ENCODE assay signal across 9 cellular contexts in the genomic region with DNA sequence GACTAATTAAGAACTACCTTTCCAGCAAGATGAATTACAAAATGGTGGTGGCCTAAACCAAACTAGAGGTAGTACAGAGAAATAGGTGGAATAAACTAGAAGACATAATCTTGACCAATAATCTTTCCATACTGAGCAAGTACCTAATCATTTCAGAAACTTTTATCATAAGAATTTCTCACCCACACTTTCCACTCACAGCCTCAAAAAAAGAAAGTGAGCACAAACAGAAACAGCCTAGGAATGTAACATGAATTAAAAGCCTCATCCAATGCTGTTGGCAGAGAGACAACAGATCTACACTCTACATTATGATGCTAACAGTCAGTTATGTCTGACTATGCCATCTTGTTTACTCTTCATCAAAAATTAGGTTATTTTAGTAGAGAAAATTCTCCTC. TPM values are rescaled to one million over a fixed set of nuclear protein-coding genes. Genes with fewer than 3 reads are reported as not detected.
DNase-seq lines count a peak whose midpoint lies in the region; TF ChIP-seq lines count a peak whose summit lies in the region.
"Had no signal": no experiment of that assay in that cellular context is flagged by ENCODE, and none has a peak within 500 bp of the region (broad histone marks: within the 10 kb centered on the region; RNA-seq: fewer than 3 reads in every experiment).

No MANE protein-coding gene starts in this region.

- POLR2A ChIA-PET in HEK293 (lab: Yijun Ruan, JAX): no interaction called here

- H3K9me3 ChIP-seq in HEK293 (ENCODE audit: control insufficient read depth, insufficient read depth, low read depth, low read length): no peaks in the 10 kb centered on the region
- no peaks in the 10 kb centered on the region for H3K9me3 ChIP-seq in liver (ENCODE audit: control insufficient read depth in 4 of 4, low read length in 3 of 4)
- H3K9me3 ChIP-seq in spleen: no peaks in the 10 kb centered on the region

- peak; percentile 48 for DNase-seq in AG20443 (ENCODE audit: low spot score)
- peak; percentile 83 for DNase-seq in amniotic epithelial cell (ENCODE audit: low read depth)
- DNase-seq in spleen: no peak
- DNase-seq in NCI-H1694 (lab: John Stamatoyannopoulos, UW): no peak
- DNase-seq in NCI-H2107 treated with DMSO at 0.1 percent for 48 hours (lab: John Stamatoyannopoulos, UW; ENCODE audit: unreplicated experiment): no peak
- no peak for DNase-seq in mesenteric fat pad (ENCODE audit: low spot score)
- DNase-seq: stimulated activated CD4-positive, alpha-beta T cell treated with anti-CD3 and anti-CD28 coated beads, Interleukin-15, amount 100 ng/mL, for 24 hours had no signal

- H3K36me3 ChIP-seq in HEK293 (ENCODE audit: control insufficient read depth in 2 of 2, insufficient read depth in 1 of 2, low read length in 2 of 2) (peaks cover 0 to 6% of the 10 kb centered on the region in 2 experiments; a peak in 1 of 3 replicates), liver (ENCODE audit: control insufficient read depth in 4 of 4, insufficient read depth in 3 of 4, low read depth in 1 of 4, low read length in 3 of 4) (no peaks in the 10 kb centered on the region), spleen (peaks cover 0 to 16% (median 0%) of the 10 kb centered on the region in 6 donors)

- intact Hi-C loops in spleen (cut with DNase I; ENCODE audit: low total_unique reads): no loop called here

- TF ChIP-seq POLR2A in spleen (IDR thresholded peaks at IDR 0.05): no peak

- H3K4me1 ChIP-seq in HEK293 (ENCODE audit: control insufficient read depth, insufficient read depth, low read length) (peaks cover 5% of the 10 kb centered on the region), liver (ENCODE audit: control insufficient read depth in 4 of 4, insufficient read depth in 4 of 4, low read length in 3 of 4) (peaks cover 2 to 23% (median 19%) of the 10 kb centered on the region in 4 donors), spleen (peaks cover 13 to 79% (median 55%) of the 10 kb centered on the region in 6 donors)

- H3K27ac ChIP-seq in HEK293 (ENCODE audit: extremely low read depth, low read depth, low read length) (no peak overlapping the region), liver (ENCODE audit: low read depth in 1 of 2, low read length in 2 of 2) (no peak overlapping the region), spleen (peak overlapping the region in 2 of 8 donors; percentile 98 to 100)

- peak overlapping the region; percentile 35 for H3K4me3 ChIP-seq in HEK293 (ENCODE audit: low read depth, low read length)
- no peak overlapping the region for H3K4me3 ChIP-seq in liver (ENCODE audit: low read depth in 1 of 3, low read length in 3 of 3)
- peak overlapping the region in 4 of 8 donors; percentile 76 to 91 (median 78) for H3K4me3 ChIP-seq in spleen

- no peak for TF ChIP-seq RAD21 in liver (IDR thresholded peaks at IDR 0.05)

- CTCF ChIA-PET in HEK293 (lab: Yijun Ruan, JAX): no interaction called here

- TF ChIP-seq CTCF in HEK293 (tag by site-specific recombination; IDR thresholded peaks at IDR 0.05) (no peak), liver (IDR thresholded peaks at IDR 0.05; ENCODE audit: low read depth, low read length, missing input control) (no peak), spleen (IDR thresholded peaks at IDR 0.05 in 8 of 11, conservative IDR thresholded peaks at IDR 0.05 in 3 of 11) (no peak)

- no peak overlapping the region for H3K9ac ChIP-seq in liver (ENCODE audit: low read depth in 1 of 2, low read length in 2 of 2)

- H3K27me3 ChIP-seq in liver (ENCODE audit: control insufficient read depth in 4 of 4, insufficient read depth in 4 of 4, low read length in 3 of 4) (no peaks in the 10 kb centered on the region), spleen (replicated peaks in 1 of 7) (no peaks in the 10 kb centered on the region)

TF ChIP-seq in HEK293, 187 proteins besides CTCF, POLR2A, EP300 and RAD21 (continues in another document):
- TF ChIP-seq, protein P1, sequence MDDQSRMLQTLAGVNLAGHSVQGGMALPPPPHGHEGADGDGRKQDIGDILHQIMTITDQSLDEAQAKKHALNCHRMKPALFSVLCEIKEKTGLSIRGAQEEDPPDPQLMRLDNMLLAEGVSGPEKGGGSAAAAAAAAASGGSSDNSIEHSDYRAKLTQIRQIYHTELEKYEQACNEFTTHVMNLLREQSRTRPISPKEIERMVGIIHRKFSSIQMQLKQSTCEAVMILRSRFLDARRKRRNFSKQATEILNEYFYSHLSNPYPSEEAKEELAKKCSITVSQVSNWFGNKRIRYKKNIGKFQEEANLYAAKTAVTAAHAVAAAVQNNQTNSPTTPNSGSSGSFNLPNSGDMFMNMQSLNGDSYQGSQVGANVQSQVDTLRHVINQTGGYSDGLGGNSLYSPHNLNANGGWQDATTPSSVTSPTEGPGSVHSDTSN (CRISPR knock-in tag; IDR thresholded peaks at IDR 0.05): no peak
- TF ChIP-seq PRDM1 (tag by site-specific recombination; IDR thresholded peaks at IDR 0.05): peak; percentile 65
- TF ChIP-seq ZNF214 (tag by site-specific recombination; IDR thresholded peaks at IDR 0.05; ENCODE audit: borderline replicate concordance): no peak
- no peak for TF ChIP-seq ZNF341 (tag by site-specific recombination; IDR thresholded peaks at IDR 0.05; ENCODE audit: low read depth)
- peak; percentile 19; the same call in 1 of the 2 replicates for TF ChIP-seq ZBTB17 (tag by site-specific recombination; IDR thresholded peaks at IDR 0.05)

TF ChIP-seq in liver, 16 proteins besides CTCF, POLR2A, EP300 and RAD21:
- TF ChIP-seq NR2F2 (IDR thresholded peaks at IDR 0.05) (no peak), YY1 (IDR thresholded peaks at IDR 0.05) (peak; percentile 0)

RNA-seq across cellular contexts. Expression of a gene that starts 1.3 kb away (rescaled TPM):
- total RNA-seq in liver (10 to 100 TPM in 1 of 2 donors, 1 to 10 TPM in 1; 9.4 to 16.4 TPM), spleen (10 to 100 TPM; 43.7 to 67.1 (median 48.5) TPM), mesenteric fat pad (31.3 TPM)
- polyA plus RNA-seq in liver (1 to 10 TPM; 3.4 to 4.3 TPM), spleen (10 to 100 TPM in 1 of 3 donors, 1 to 10 TPM in 2; 9.5 to 12.3 (median 9.7) TPM)

Comparison
In these comparisons a context has a peak if more than half of its experiments do, and no peak if none do; other contexts are left out.
1. DNase-seq: peak in AG20443 (single experiment) and amniotic epithelial cell (single experiment); none in spleen (single experiment), NCI-H1694 (single experiment), NCI-H2107 treated with DMSO at 0.1 percent for 48 hours (single experiment) and mesenteric fat pad (single experiment).